ENCODE assay signal across 18 cellular contexts in genomic region chr1:94032637-94033036, GRCh38.
DNase-seq lines count a peak whose midpoint lies in the region; ATAC-seq, FAIRE-seq and TF ChIP-seq lines count a peak whose summit lies in the region.
"Had no signal": no experiment of that assay in that cellular context is flagged by ENCODE, and none has a peak within 500 bp of the region (broad histone marks: within the 10 kb centered on the region; RNA-seq: fewer than 3 reads in every experiment).

No MANE protein-coding gene starts in this region.

- H3K9me3 ChIP-seq in BLaER1 (no peaks in the 10 kb centered on the region), GM12878 (replicated peaks; ENCODE audit: control insufficient read depth, insufficient read depth, low read length) (no peaks in the 10 kb centered on the region)

- no TSS peak for BruUV-seq in GM12878 (replicated peaks; lab: Mats Ljungman, UMichigan)

- TF ChIP-seq EP300 in GM12878 (IDR thresholded peaks at IDR 0.05; ENCODE audit: borderline replicate concordance in 1 of 2, control insufficient read depth in 1 of 2, low read depth in 2 of 2, low read length in 2 of 2) = no peak

- no peak overlapping the region for H3K4me3 ChIP-seq in BLaER1
- no peak overlapping the region for H3K4me3 ChIP-seq in NB4 (ENCODE audit: low read depth, low read length)
- no peak overlapping the region for H3K4me3 ChIP-seq in GM12878
- H3K4me3 ChIP-seq in lower leg skin (ENCODE audit: low read depth, poor library complexity, severe bottlenecking) = no peak overlapping the region
- H3K4me3 ChIP-seq: GM23338, K562 had no signal

- TF ChIP-seq RAD21 in GM12878 (IDR thresholded peaks at IDR 0.05; ENCODE audit: insufficient read depth, low read depth, low read length) = no peak

- H3K27ac ChIP-seq in BLaER1 = no peak overlapping the region
- H3K27ac ChIP-seq in GM12878 (ENCODE audit: control insufficient read depth, insufficient read depth) = no peak overlapping the region
- H3K27ac ChIP-seq: C4-2B had no signal

- WGBS in GM12878 (ENCODE audit: insufficient coverage, insufficient replicate concordance, low lambda C conversion rate, missing lambda C conversion rate) = 3% methylated on average over 3 of the region's 3 CpGs
- WGBS in lower leg skin, 2 donors = 85% methylated on average over 3 of the region's 3 CpGs

- no peaks in the 10 kb centered on the region for H3K36me3 ChIP-seq in BLaER1
- H3K36me3 ChIP-seq in GM12878 (ENCODE audit: control insufficient read depth in 2 of 2, insufficient read depth in 2 of 2, low read length in 1 of 2) = no peaks in the 10 kb centered on the region

- peak; percentile 34; the same call in 2 of the 3 replicates for ATAC-seq in GM12878
- ATAC-seq: GM23338, HCT116, K562 had no signal

- H4K20me1 ChIP-seq in BLaER1 = no peaks in the 10 kb centered on the region
- H4K20me1 ChIP-seq in GM12878 (ENCODE audit: control insufficient read depth, insufficient read depth) = no peaks in the 10 kb centered on the region

- in situ Hi-C loops in GM12878 (cut with MboI) = no loop called here

- TF ChIP-seq CTCF in NB4 (IDR thresholded peaks at IDR 0.05; ENCODE audit: low read depth, low read length) (no peak), GM12878 (IDR thresholded peaks at IDR 0.05 in 2 of 3, conservative IDR thresholded peaks at IDR 0.05 in 1 of 3; ENCODE audit: control insufficient read depth in 2 of 3, extremely low read depth in 1 of 3, insufficient read depth in 1 of 3, low read depth in 3 of 3, low read length in 3 of 3) (no peak), lower leg skin (IDR thresholded peaks at IDR 0.05) (no peak)

- SMC1A ChIA-PET in GM12878 (lab: Charles Lee; ENCODE audit: uncharacterized antibody, unreplicated experiment) = no interaction called here

- H3K4me2 ChIP-seq in BLaER1 = peak overlapping the region; percentile 23
- no peak overlapping the region for H3K4me2 ChIP-seq in GM12878 (ENCODE audit: control insufficient read depth, insufficient read depth)
- H3K4me2 ChIP-seq: GM23338 had no signal

- TF ChIP-seq POLR2A in NB4 (IDR thresholded peaks at IDR 0.05; ENCODE audit: extremely low read depth, insufficient read length) (no peak), GM12878 (IDR thresholded peaks at IDR 0.05; ENCODE audit: low read depth, low read length) (no peak), lower leg skin (IDR thresholded peaks at IDR 0.05) (no peak)

- intact Hi-C loops in GM12878 (cut with micrococcal nuclease; ENCODE audit: unreplicated experiment) = no loop called here
- intact Hi-C loops in lower leg skin (cut with DNase I; ENCODE audit: low total_unique reads) = no loop called here

- POLR2A ChIA-PET in GM12878 (lab: Charles Lee) = no interaction called here

- DNase-seq in CD1c-positive myeloid dendritic cell (ENCODE audit: extremely low spot score) = peak; percentile 5
- DNase-seq in NB4 (ENCODE audit: low read depth) = peak; percentile 45
- no peak for DNase-seq in GM12878 (ENCODE audit: low read depth, low spot score)
- no peak for DNase-seq in stimulated activated CD4-positive, alpha-beta T cell treated with anti-CD3 and anti-CD28 coated beads, Interleukin-2, amount 100 ng/mL, for 24 hours
- DNase-seq in HuH-7.5 (ENCODE audit: low spot score) = no peak
- DNase-seq in lower leg skin (ENCODE audit: low spot score in 2 of 2) = no peak
- no peak for DNase-seq in H4 (ENCODE audit: low spot score)
- DNase-seq: Calu3; CD4-positive, alpha-beta memory T cell; DMS79 treated with DMSO at 0.1 percent for 48 hours; H7; HFFc6; IMR-90 had no signal

- H3K4me1 ChIP-seq in BLaER1 (peaks cover 34% of the 10 kb centered on the region), GM12878 (ENCODE audit: control insufficient read depth, insufficient read depth, low read length) (peaks cover 4% of the 10 kb centered on the region; the same call in 1 of the 2 replicates)

- CTCF ChIA-PET in GM12878 (lab: Yijun Ruan, JAX) = interaction anchor here (1.1 to 1.9 kb wide), 2 partner anchors 9 to 302 kb away, joined by 3 to 8 read pairs; no protein-coding TSS in a partner anchor

- H3K27me3 ChIP-seq in BLaER1 (no peaks in the 10 kb centered on the region), GM12878 (replicated peaks in 1 of 2; ENCODE audit: control insufficient read depth in 2 of 2, insufficient read depth in 2 of 2, low read length in 1 of 2) (no peaks in the 10 kb centered on the region; a peak in 1 of 4 replicates)

- RAD21 ChIA-PET in GM12878 (lab: Charles Lee; ENCODE audit: unreplicated experiment) = no interaction called here

- no peaks in the 10 kb centered on the region for H3K79me2 ChIP-seq in GM12878 (ENCODE audit: control insufficient read depth, insufficient read depth, low read length)

- H2AFZ ChIP-seq in GM12878 (ENCODE audit: control insufficient read depth, low read depth, low read length) = no peak overlapping the region
- H2AFZ ChIP-seq: GM23338 had no signal

- no peak for FAIRE-seq in GM12878 (lab: Jason Lieb, UNC)
- FAIRE-seq: K562 had no signal

- no peak overlapping the region for H3K9ac ChIP-seq in BLaER1
- H3K9ac ChIP-seq in GM12878 (ENCODE audit: control insufficient read depth, insufficient read depth, low read length) = no peak overlapping the region

TF ChIP-seq in GM12878, 131 proteins besides CTCF, POLR2A, EP300 and RAD21:
- TF ChIP-seq SMC3 (IDR thresholded peaks at IDR 0.05; ENCODE audit: borderline replicate concordance, low read length) (no peak), MEF2B (IDR thresholded peaks at IDR 0.05; ENCODE audit: partially characterized antibody, poor library complexity, severe bottlenecking) (peak; percentile 70), ATF2 (IDR thresholded peaks at IDR 0.05; ENCODE audit: low read length) (no peak), SPI1 (IDR thresholded peaks at IDR 0.05; ENCODE audit: borderline replicate concordance, insufficient read depth, low read depth, low read length) (peak; percentile 68), STAT3 (IDR thresholded peaks at IDR 0.05; ENCODE audit: low read depth, low read length) (no peak)

Comparison
In these comparisons a context has a peak if more than half of its experiments do, and no peak if none do; other contexts are left out.
1. DNase-seq: peak in CD1c-positive myeloid dendritic cell (single experiment) and NB4 (single experiment); none in GM12878 (single experiment), stimulated activated CD4-positive, alpha-beta T cell treated with anti-CD3 and anti-CD28 coated beads, Interleukin-2, amount 100 ng/mL, for 24 hours (0 of 2), HuH-7.5 (single experiment), lower leg skin (0 of 2) and H4 (single experiment).